Comparison of ENCODE assay signal across 8 cellular contexts in genomic region chr7:22083711-22084289, GRCh38.
DNase-seq lines count a peak whose midpoint lies in the region; ATAC-seq and TF ChIP-seq lines count a peak whose summit lies in the region.

No MANE protein-coding gene starts in this region.

- no peak overlapping the region for H3K27ac ChIP-seq in OCI-LY1 (ENCODE audit: low read depth, low read length, poor library complexity, severe bottlenecking)
- no peak overlapping the region for H3K27ac ChIP-seq in endodermal cell (ENCODE audit: low read depth, low read length)

- H3K4me3 ChIP-seq in OCI-LY1 (ENCODE audit: low read depth, low read length, poor library complexity, severe bottlenecking) (peak overlapping the region; percentile 68), endodermal cell (ENCODE audit: low read length) (peak overlapping the region; percentile 80)

- H3K9me3 Mint-ChIP-seq in endodermal cell (peaks cover 19% of the 10 kb centered on the region), neural crest cell (peaks cover 6% of the 10 kb centered on the region)

- no peaks in the 10 kb centered on the region for H3K79me2 ChIP-seq in OCI-LY1 (ENCODE audit: insufficient read depth, low read length)

- no peak overlapping the region for H3K27ac Mint-ChIP-seq in endodermal cell
- no peak overlapping the region for H3K27ac Mint-ChIP-seq in neural crest cell (ENCODE audit: unreplicated experiment)

- WGBS in endodermal cell (ENCODE audit: insufficient coverage in 1 of 2, insufficient read length in 1 of 2), 2 experiments = 76 to 91% methylated on average over 5 to 10 of the region's 10 CpGs

- peak overlapping the region; percentile 55 for H3K9ac ChIP-seq in OCI-LY1 (ENCODE audit: low read length)
- H3K9ac ChIP-seq in endodermal cell (ENCODE audit: extremely low read depth, low read length, poor library complexity, severe bottlenecking) = no peak overlapping the region

- H3K36me3 ChIP-seq in OCI-LY1 (ENCODE audit: insufficient read depth, low read length) = no peaks in the 10 kb centered on the region
- no peaks in the 10 kb centered on the region for H3K36me3 ChIP-seq in endodermal cell (ENCODE audit: control insufficient read depth, insufficient read depth, low read length)

- H3K27me3 Mint-ChIP-seq in endodermal cell (ENCODE audit: insufficient read depth) = peaks cover 36% of the 10 kb centered on the region
- H3K27me3 Mint-ChIP-seq in neural crest cell (ENCODE audit: low read depth) = peaks cover 13% of the 10 kb centered on the region

- H3F3A ChIP-seq in OCI-LY1 (ENCODE audit: insufficient read depth, low read length) = no peaks in the 10 kb centered on the region

- H3K9me2 ChIP-seq in OCI-LY1 (ENCODE audit: low read depth, low read length) = no peaks in the 10 kb centered on the region

- H3K4me1 Mint-ChIP-seq in endodermal cell (peaks cover 10% of the 10 kb centered on the region), neural crest cell (peaks cover 16% of the 10 kb centered on the region)

- H2AFZ ChIP-seq in OCI-LY1 (ENCODE audit: low read length) = peak overlapping the region; percentile 79

- H3K4me3 Mint-ChIP-seq in endodermal cell = peak overlapping the region; percentile 66
- peak overlapping the region; percentile 89 for H3K4me3 Mint-ChIP-seq in neural crest cell

- no peaks in the 10 kb centered on the region; the same call in 1 of the 2 replicates for H3K27me3 ChIP-seq in OCI-LY1 (ENCODE audit: insufficient read depth, low read length)
- peaks cover 28% of the 10 kb centered on the region for H3K27me3 ChIP-seq in endodermal cell (ENCODE audit: control insufficient read depth, insufficient read depth, low read length, poor library complexity, severe bottlenecking)

- peak overlapping the region; percentile 89 for H3K4me2 ChIP-seq in OCI-LY1 (ENCODE audit: low read length)

- TF ChIP-seq CTCF in OCI-LY1 (IDR thresholded peaks at IDR 0.05; ENCODE audit: low read length) (no peak), endodermal cell (conservative IDR thresholded peaks at IDR 0.05) (no peak), neural crest cell (conservative IDR thresholded peaks at IDR 0.05) (no peak)

- H3K9me3 ChIP-seq in OCI-LY1 (ENCODE audit: low read length) (peaks cover 5% of the 10 kb centered on the region; the same call in 1 of the 2 replicates), endodermal cell (ENCODE audit: control insufficient read depth, low read length) (peaks cover 13% of the 10 kb centered on the region)

- ATAC-seq in GM19397 (IDR thresholded peaks at IDR 0.05; ENCODE audit: unreplicated experiment) (no peak), HG02885 (IDR thresholded peaks at IDR 0.05; ENCODE audit: poor library complexity, unreplicated experiment) (no peak), GM19023 (IDR thresholded peaks at IDR 0.05; ENCODE audit: unreplicated experiment) (no peak)

- DNase-seq in ELR (ENCODE audit: low read depth) = peak; percentile 24
- DNase-seq in endodermal cell = no peak
- DNase-seq in neural crest cell (ENCODE audit: low read depth, low spot score) = no peak
- DNase-seq in NCI-H2196 (lab: John Stamatoyannopoulos, UW; ENCODE audit: unreplicated experiment) = no peak

- H4K20me1 ChIP-seq in OCI-LY1 (ENCODE audit: insufficient read depth, low read length) = no peaks in the 10 kb centered on the region

- H3K36me3 Mint-ChIP-seq in endodermal cell (ENCODE audit: low read depth) = no peaks in the 10 kb centered on the region
- no peaks in the 10 kb centered on the region for H3K36me3 Mint-ChIP-seq in neural crest cell (ENCODE audit: low read depth)

- H3K4me1 ChIP-seq in OCI-LY1 (ENCODE audit: insufficient read depth, low read length, severe bottlenecking) = peaks cover 11% of the 10 kb centered on the region
- H3K4me1 ChIP-seq in endodermal cell (ENCODE audit: control insufficient read depth, insufficient read depth, low read length) = no peaks in the 10 kb centered on the region
